11 cellular contexts compared by ENCODE assay signal in the genomic region with DNA sequence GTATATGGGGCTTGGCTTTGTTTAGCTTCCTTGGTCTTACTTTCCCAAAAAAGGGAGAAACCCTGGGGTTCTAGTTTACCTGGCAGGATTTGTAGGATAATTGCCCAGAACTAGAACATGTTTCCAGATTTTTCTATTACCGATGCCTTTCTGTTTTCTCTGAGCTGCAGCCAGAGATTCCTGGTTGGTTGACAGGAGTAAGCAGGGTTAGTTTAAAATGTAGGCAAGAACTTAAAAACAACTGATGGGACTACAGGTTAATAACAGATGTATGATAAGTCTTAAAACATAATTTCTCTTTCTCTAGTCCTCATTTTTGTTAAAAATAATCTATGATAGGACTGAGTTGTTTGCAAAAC. TPM values are rescaled to one million over a fixed set of nuclear protein-coding genes. Genes with fewer than 3 reads are reported as not detected.
DNase-seq lines count a peak whose midpoint lies in the region; FAIRE-seq and TF ChIP-seq lines count a peak whose summit lies in the region.
"Had no signal": no experiment of that assay in that cellular context is flagged by ENCODE, and none has a peak within 500 bp of the region (broad histone marks: within the 10 kb centered on the region; RNA-seq: fewer than 3 reads in every experiment).

No MANE protein-coding gene starts in this region.

- no peaks in the 10 kb centered on the region for H3K9me2 ChIP-seq in Karpas-422 (replicated peaks; ENCODE audit: insufficient read depth, low read length)

- TF ChIP-seq CTCF in nephron progenitor cell (IDR thresholded peaks at IDR 0.05) (no peak), type B pancreatic cell (conservative IDR thresholded peaks at IDR 0.05) (no peak), adrenal gland (IDR thresholded peaks at IDR 0.05) (no peak)

- H3K4me3 Mint-ChIP-seq in dendritic cell treated with granulocyte-macrophage colony-stimulating factor and Interleukin-4, amounts not matched to agents 40 ng/mL and 50 ng/mL, for 4 days = no peak overlapping the region
- H3K4me3 Mint-ChIP-seq in nephron progenitor cell = no peak overlapping the region
- H3K4me3 Mint-ChIP-seq in type B pancreatic cell = no peak overlapping the region
- H3K4me3 Mint-ChIP-seq: activated naive CD4-positive, alpha-beta T cell treated with anti-CD3 and anti-CD28 coated beads, Interleukin-2, amount 10 ng/mL, durations not matched to agents 7 days and 5 days had no signal

- no peak for TF ChIP-seq POLR2A in adrenal gland (IDR thresholded peaks at IDR 0.05)

- H3K9ac ChIP-seq in Karpas-422 (ENCODE audit: low read length) = peak overlapping the region; percentile 37

- no peaks in the 10 kb centered on the region for H3K27me3 Mint-ChIP-seq in dendritic cell treated with granulocyte-macrophage colony-stimulating factor and Interleukin-4, amounts not matched to agents 40 ng/mL and 50 ng/mL, for 4 days
- no peaks in the 10 kb centered on the region for H3K27me3 Mint-ChIP-seq in nephron progenitor cell (ENCODE audit: low read depth, poor library complexity)
- H3K27me3 Mint-ChIP-seq in type B pancreatic cell = no peaks in the 10 kb centered on the region
- H3K27me3 Mint-ChIP-seq: activated naive CD4-positive, alpha-beta T cell treated with anti-CD3 and anti-CD28 coated beads, Interleukin-2, amount 10 ng/mL, durations not matched to agents 7 days and 5 days had no signal

- no peaks in the 10 kb centered on the region for H3K79me2 ChIP-seq in Karpas-422 (ENCODE audit: low read length)

- peak overlapping the region; percentile 66 for H3K27ac Mint-ChIP-seq in dendritic cell treated with granulocyte-macrophage colony-stimulating factor and Interleukin-4, amounts not matched to agents 40 ng/mL and 50 ng/mL, for 4 days
- peak overlapping the region; percentile 99 for H3K27ac Mint-ChIP-seq in nephron progenitor cell
- peak overlapping the region; percentile 23 for H3K27ac Mint-ChIP-seq in type B pancreatic cell
- H3K27ac Mint-ChIP-seq: activated naive CD4-positive, alpha-beta T cell treated with anti-CD3 and anti-CD28 coated beads, Interleukin-2, amount 10 ng/mL, durations not matched to agents 7 days and 5 days had no signal

- intact Hi-C loops in dendritic cell treated with granulocyte-macrophage colony-stimulating factor and Interleukin-4, amounts not matched to agents 40 ng/mL and 50 ng/mL, for 4 days (cut with micrococcal nuclease) = no loop called here
- intact Hi-C loops in adrenal gland (cut with DNase I) = no loop called here

- H3K36me3 ChIP-seq in Karpas-422 (ENCODE audit: insufficient read depth, low read length) = no peaks in the 10 kb centered on the region
- H3K36me3 ChIP-seq in adrenal gland (replicated peaks in 1 of 2) = no peaks in the 10 kb centered on the region

- FAIRE-seq in RCC 7860 (lab: Jason Lieb, UNC) = no peak

- H3K9me3 ChIP-seq in Karpas-422 (ENCODE audit: low read length) (no peaks in the 10 kb centered on the region), adrenal gland (replicated peaks in 1 of 3) (no peaks in the 10 kb centered on the region)

- H2AFZ ChIP-seq in Karpas-422 (ENCODE audit: low read length) = peak overlapping the region; percentile 77

- peak overlapping the region; percentile 61 for H3K4me2 ChIP-seq in Karpas-422 (ENCODE audit: low read depth, low read length, poor library complexity, severe bottlenecking)

- DNase-seq in Karpas-422 (no peak), nephron progenitor cell (no peak), type B pancreatic cell (ENCODE audit: extremely low spot score, unreplicated experiment) (no peak), RCC 7860 (ENCODE audit: low spot score) (no peak), amygdala (lab: John Stamatoyannopoulos, UW) (no peak), adrenal gland (no peak)
- DNase-seq: activated CD4-positive, alpha-beta T cell treated with anti-CD3 and anti-CD28 coated beads, Interleukin-2, amount 50 U/mL, for 4 hours; activated naive CD4-positive, alpha-beta T cell treated with anti-CD3 and anti-CD28 coated beads, Interleukin-2, amount 10 ng/mL, durations not matched to agents 7 days and 5 days; DMS153; SW 1271 had no signal

- H3K4me3 ChIP-seq in Karpas-422 (ENCODE audit: low read length) = peak overlapping the region; percentile 35; the same call in 1 of the 2 replicates
- no peak overlapping the region for H3K4me3 ChIP-seq in adrenal gland

- H4K20me1 ChIP-seq in Karpas-422 (ENCODE audit: insufficient read depth, low read depth, low read length) = no peaks in the 10 kb centered on the region

- no peak overlapping the region for H3K27ac ChIP-seq in Karpas-422 (ENCODE audit: low read length)
- peak overlapping the region in 1 of 5 donors; percentile 44 for H3K27ac ChIP-seq in adrenal gland

- WGBS in adrenal gland, 4 donors = 63 to 76% (median 70%) methylated on average over 1 of the region's 1 CpG

- peaks cover 14% of the 10 kb centered on the region for H3K4me1 Mint-ChIP-seq in dendritic cell treated with granulocyte-macrophage colony-stimulating factor and Interleukin-4, amounts not matched to agents 40 ng/mL and 50 ng/mL, for 4 days (ENCODE audit: low read depth)
- H3K4me1 Mint-ChIP-seq in nephron progenitor cell (peaks cover 66% of the 10 kb centered on the region), type B pancreatic cell (ENCODE audit: unreplicated experiment) (peaks cover 19% of the 10 kb centered on the region)

- H3K9me3 Mint-ChIP-seq in dendritic cell treated with granulocyte-macrophage colony-stimulating factor and Interleukin-4, amounts not matched to agents 40 ng/mL and 50 ng/mL, for 4 days = no peaks in the 10 kb centered on the region
- H3K9me3 Mint-ChIP-seq in nephron progenitor cell (no peaks in the 10 kb centered on the region), type B pancreatic cell (no peaks in the 10 kb centered on the region)
- H3K9me3 Mint-ChIP-seq: activated naive CD4-positive, alpha-beta T cell treated with anti-CD3 and anti-CD28 coated beads, Interleukin-2, amount 10 ng/mL, durations not matched to agents 7 days and 5 days had no signal

- H3K4me1 ChIP-seq in Karpas-422 (ENCODE audit: low read length) (peaks cover 21% of the 10 kb centered on the region), adrenal gland (replicated peaks in 1 of 2) (peaks cover 0 to 14% of the 10 kb centered on the region in 2 donors)

- peaks cover 75% of the 10 kb centered on the region for H3K36me3 Mint-ChIP-seq in dendritic cell treated with granulocyte-macrophage colony-stimulating factor and Interleukin-4, amounts not matched to agents 40 ng/mL and 50 ng/mL, for 4 days (ENCODE audit: low read depth)
- H3K36me3 Mint-ChIP-seq in nephron progenitor cell (ENCODE audit: low read depth) (no peaks in the 10 kb centered on the region), type B pancreatic cell (peaks cover 3% of the 10 kb centered on the region)

- no peaks in the 10 kb centered on the region for H3K27me3 ChIP-seq in Karpas-422 (ENCODE audit: low read length)
- no peaks in the 10 kb centered on the region for H3K27me3 ChIP-seq in adrenal gland

RNA-seq across cellular contexts. Expression of a gene that starts 38.9 kb away (rescaled TPM):
- total RNA-seq in Karpas-422 (2014; rRNA removed; shearing (Covaris generic); ENCODE audit: low replicate concordance) = 34.4 and 75.3 TPM in 2 replicates
- total RNA-seq in type B pancreatic cell (ENCODE audit: low replicate concordance) (23.0 and 23.1 TPM in 2 replicates), adrenal gland (10 to 100 TPM in 5 of 8 donors, 1 to 10 TPM in 3; 7.3 to 14.9 (median 10.4) TPM)
- polyA plus RNA-seq in adrenal gland = 10 to 100 TPM in 1 of 3 donors, 1 to 10 TPM in 2; 2.8 to 11.5 (median 5.1) TPM

RNA-seq across cellular contexts. Expression of a gene that starts 48.6 kb away (rescaled TPM):
- total RNA-seq in Karpas-422 (2014; rRNA removed; shearing (Covaris generic); ENCODE audit: low replicate concordance) = 1.1 and 2.4 TPM in 2 replicates
- total RNA-seq in type B pancreatic cell (ENCODE audit: low replicate concordance) (84.5 and 152 TPM in 2 replicates), adrenal gland (10 to 100 TPM; 27.2 to 57.4 (median 39.0) TPM)
- polyA plus RNA-seq in adrenal gland = 10 to 100 TPM; 20.6 to 34.5 (median 23.5) TPM

Comparison
In these comparisons a context has a peak if more than half of its experiments do, and no peak if none do; other contexts are left out.
1. H3K27ac Mint-ChIP-seq: peak in every context shown above with its lines; median percentile 99 in nephron progenitor cell; 66 in dendritic cell treated with granulocyte-macrophage colony-stimulating factor and Interleukin-4, amounts not matched to agents 40 ng/mL and 50 ng/mL, for 4 days; 23 in type B pancreatic cell.